In the genomic region with DNA sequence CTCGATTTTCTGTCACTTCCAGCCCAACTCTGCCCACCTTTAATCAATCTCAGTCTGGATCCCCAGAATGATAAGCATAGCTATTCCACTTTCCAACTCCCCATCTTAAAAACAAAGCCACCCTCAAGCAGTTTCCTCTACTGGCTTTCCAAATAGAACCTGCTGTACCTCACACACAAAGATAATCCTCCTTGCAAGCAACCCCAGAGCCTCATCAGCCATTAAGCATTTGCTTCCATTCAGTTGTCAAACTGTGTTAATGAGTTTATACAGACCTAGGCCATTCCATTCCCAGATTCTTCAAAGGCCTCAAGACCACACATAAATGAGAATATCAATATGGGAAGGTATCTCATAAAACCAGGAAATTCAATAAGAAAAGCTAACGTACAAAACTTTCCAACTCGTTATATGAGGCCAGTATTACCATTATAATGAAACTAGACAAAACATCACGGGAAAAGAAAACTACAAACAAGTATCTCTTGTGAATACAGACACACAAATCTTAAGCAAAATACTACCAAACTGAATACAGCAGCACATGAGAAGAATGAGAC, we compare ENCODE assay signal across 29 cellular contexts.
"Had no signal": no experiment of that assay in that cellular context is flagged by ENCODE, and none has a peak within 500 bp of the region (broad histone marks: within the 10 kb centered on the region; RNA-seq: fewer than 3 reads in every experiment).

No MANE protein-coding gene starts in this region.

- H3K4me1 ChIP-seq: foreskin keratinocyte, heart left ventricle, left lung, parathyroid adenoma, suprapubic skin, transverse colon, upper lobe of right lung, uterus had no signal

- H3K4me2 ChIP-seq: smooth muscle cell had no signal

- H3K27ac ChIP-seq: coronary artery, esophagus muscularis mucosa, foreskin keratinocyte, gastroesophageal sphincter, heart left ventricle, left lung, parathyroid adenoma, suprapubic skin, transverse colon, upper lobe of right lung, uterus had no signal

- ATAC-seq: foreskin keratinocyte; gastroesophageal sphincter; heart left ventricle; left cardiac atrium; left lung; naive thymus-derived CD8-positive, alpha-beta T cell; sciatic nerve; stimulated activated naive CD8-positive, alpha-beta T cell treated with anti-CD3 and anti-CD28 coated beads, Interleukin-15, amount 100 ng/mL, for 72 hours; upper lobe of right lung had no signal

- H3K36me3 ChIP-seq: uterus had no signal

- H3K4me3 ChIP-seq: coronary artery, esophagus muscularis mucosa, gastroesophageal sphincter, heart left ventricle, hepatocyte, left lung, smooth muscle cell, suprapubic skin, transverse colon, upper lobe of right lung, uterus had no signal

- FAIRE-seq: endothelial cell of umbilical vein, islet of Langerhans had no signal

- H3K4me3 Mint-ChIP-seq: naive thymus-derived CD8-positive, alpha-beta T cell; nephron progenitor cell; stimulated activated naive CD8-positive, alpha-beta T cell treated with anti-CD3 and anti-CD28 coated beads, Interleukin-15, amount 100 ng/mL, for 72 hours had no signal

- H3K9me3 Mint-ChIP-seq: naive thymus-derived CD8-positive, alpha-beta T cell; nephron progenitor cell; stimulated activated naive CD8-positive, alpha-beta T cell treated with anti-CD3 and anti-CD28 coated beads, Interleukin-15, amount 100 ng/mL, for 72 hours had no signal

- H3K27ac Mint-ChIP-seq: nephron progenitor cell, progenitor cell of endocrine pancreas had no signal

- H2AFZ ChIP-seq: hepatocyte, parathyroid adenoma had no signal

- H3K79me2 ChIP-seq: hepatocyte, parathyroid adenoma had no signal

- H3K9ac ChIP-seq: parathyroid adenoma had no signal

- H3K27me3 Mint-ChIP-seq: naive thymus-derived CD8-positive, alpha-beta T cell; progenitor cell of endocrine pancreas; stimulated activated naive CD8-positive, alpha-beta T cell treated with anti-CD3 and anti-CD28 coated beads, Interleukin-15, amount 100 ng/mL, for 72 hours had no signal

- H3K27me3 ChIP-seq: esophagus muscularis mucosa, foreskin keratinocyte, gastroesophageal sphincter, heart left ventricle, hepatocyte, left lung, suprapubic skin, transverse colon, upper lobe of right lung, uterus had no signal

- DNase-seq: dermis blood vessel endothelial cell; effector memory CD4-positive, alpha-beta T cell; foreskin keratinocyte; heart left ventricle; left cardiac atrium; left lung; mesendoderm; naive thymus-derived CD8-positive, alpha-beta T cell; nephron progenitor cell; stimulated activated CD4-positive, alpha-beta T cell treated with anti-CD3 and anti-CD28 coated beads, Interleukin-12 subunit alpha, Interleukin-12 subunit beta, amount 100 ng/mL, for 4 hours; stimulated activated CD4-positive, alpha-beta T cell treated with anti-CD3 and anti-CD28 coated beads, Interleukin-1b, Interleukin-23, amount 100 ng/mL, for 48 hours; stimulated activated CD4-positive, alpha-beta T cell treated with anti-CD3 and anti-CD28 coated beads, Interleukin-4, amount 100 ng/mL, for 1 hour; stimulated activated CD8-positive, alpha-beta memory T cell treated with anti-CD3 and anti-CD28 coated beads, Interleukin-4, amount 100 ng/mL, for 48 hours; stimulated activated naive CD4-positive, alpha-beta T cell; stimulated activated naive CD8-positive, alpha-beta T cell treated with anti-CD3 and anti-CD28 coated beads, Interleukin-15, amount 100 ng/mL, for 72 hours; transverse colon; upper lobe of right lung; uterus had no signal

- H3K9me3 ChIP-seq: esophagus muscularis mucosa, gastroesophageal sphincter, heart left ventricle, left lung, suprapubic skin, transverse colon, upper lobe of right lung, uterus had no signal

- H3K4me1 Mint-ChIP-seq: nephron progenitor cell; stimulated activated naive CD8-positive, alpha-beta T cell treated with anti-CD3 and anti-CD28 coated beads, Interleukin-15, amount 100 ng/mL, for 72 hours had no signal
